ENCODE assay signal across 13 cellular contexts in the genomic region with DNA sequence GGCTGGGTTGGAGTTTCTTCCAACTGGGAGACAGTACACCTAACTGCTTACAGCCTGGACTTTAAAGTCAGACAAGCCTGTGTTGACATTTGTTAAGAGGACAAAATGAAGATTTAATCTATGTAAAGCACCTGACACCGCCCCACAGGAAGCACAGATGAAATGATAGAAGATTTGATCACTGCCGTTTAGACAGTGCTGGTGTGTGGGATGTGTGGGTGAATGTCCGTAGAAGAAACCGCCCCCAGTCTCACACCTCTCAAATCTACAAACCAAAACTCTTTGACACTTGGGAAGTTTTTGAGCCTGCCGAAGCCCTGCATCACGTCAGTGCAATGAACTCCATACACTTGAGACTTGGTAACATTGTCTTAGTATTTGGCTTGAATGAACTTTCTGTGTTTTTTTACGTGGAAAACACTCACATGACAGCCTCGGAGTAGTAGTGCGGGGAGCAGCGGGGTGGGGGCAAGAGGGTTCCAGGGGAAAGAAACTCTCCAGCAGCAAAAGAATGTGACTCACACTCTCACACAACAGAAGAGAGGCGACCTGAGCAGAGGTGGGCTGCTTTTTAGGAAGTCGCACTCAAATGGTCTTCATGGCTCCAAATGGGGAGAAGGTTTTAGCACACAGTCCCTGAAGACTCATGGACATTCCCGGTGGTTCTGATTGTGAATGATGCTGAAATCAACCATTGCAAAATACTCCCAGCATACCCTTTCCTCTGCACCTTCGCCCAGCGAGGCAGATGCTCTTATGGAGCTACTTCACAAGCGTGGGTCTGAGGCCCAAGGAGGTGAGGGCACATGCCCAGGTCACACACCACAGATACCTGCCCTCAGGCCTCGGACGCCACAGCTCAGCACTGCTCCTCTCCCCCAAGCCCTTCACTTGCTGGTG.
A peak's percentile ranks its signal among the peaks of the same experiment; 100 is the strongest.
DNase-seq lines count a peak whose midpoint lies in the region; ATAC-seq, FAIRE-seq and TF ChIP-seq lines count a peak whose summit lies in the region.
"Had no signal": no experiment of that assay in that cellular context is flagged by ENCODE, and none has a peak within 500 bp of the region (broad histone marks: within the 10 kb centered on the region; RNA-seq: fewer than 3 reads in every experiment).

No MANE protein-coding gene starts in this region.

- peak overlapping the region in 6 of 7 donors; percentile 53 to 91 (median 74) for H3K27ac Mint-ChIP-seq in CD4-positive, alpha-beta memory T cell
- H3K27ac Mint-ChIP-seq in natural killer cell = no peak overlapping the region
- no peak overlapping the region for H3K27ac Mint-ChIP-seq in Calu3 (ENCODE audit: unreplicated experiment)

- CTCF ChIA-PET in CD4-positive, alpha-beta memory T cell (lab: Charles Lee; ENCODE audit: partially characterized antibody) = no interaction called here
- CTCF ChIA-PET in Calu3 (lab: Charles Lee) = no interaction called here

- peak overlapping the region; percentile 41 to 86 (median 70) for H3K4me3 Mint-ChIP-seq in CD4-positive, alpha-beta memory T cell
- H3K4me3 Mint-ChIP-seq in natural killer cell (no peak overlapping the region), Calu3 (ENCODE audit: low read depth, unreplicated experiment) (no peak overlapping the region)

- no TSS peak for BruUV-seq in Calu3 (replicated peaks; lab: Mats Ljungman, UMichigan)

- H3K4me1 ChIP-seq in CD4-positive, alpha-beta memory T cell (ENCODE audit: insufficient read depth, low read length) = peaks cover 37% of the 10 kb centered on the region

- no peak overlapping the region for H3K4me3 ChIP-seq in CD4-positive, alpha-beta memory T cell (ENCODE audit: low read length in 2 of 2)

- POLR2A ChIA-PET in CD4-positive, alpha-beta memory T cell (lab: Charles Lee; ENCODE audit: partially characterized antibody) = no interaction called here

- peak; percentile 57 for FAIRE-seq in GM19239 (lab: Jason Lieb, UNC)

- TF ChIP-seq CTCF in natural killer cell (IDR thresholded peaks at IDR 0.05) = no peak
- no peak for TF ChIP-seq CTCF in Calu3 (IDR thresholded peaks at IDR 0.05; ENCODE audit: unreplicated experiment)
- no peak for TF ChIP-seq CTCF in omental fat pad (IDR thresholded peaks at IDR 0.05)

- no peaks in the 10 kb centered on the region for H3K9me3 ChIP-seq in CD4-positive, alpha-beta memory T cell (ENCODE audit: control insufficient read depth in 1 of 2, low read length in 2 of 2)

- no peak overlapping the region for H3K27ac ChIP-seq in CD4-positive, alpha-beta memory T cell (ENCODE audit: low read depth, low read length)

- H3K36me3 ChIP-seq in CD4-positive, alpha-beta memory T cell (ENCODE audit: insufficient read depth, low read length) = no peaks in the 10 kb centered on the region

- no peaks in the 10 kb centered on the region for H3K9me3 Mint-ChIP-seq in CD4-positive, alpha-beta memory T cell
- H3K9me3 Mint-ChIP-seq in natural killer cell (no peaks in the 10 kb centered on the region), Calu3 (ENCODE audit: low read depth, unreplicated experiment) (no peaks in the 10 kb centered on the region)

- no peaks in the 10 kb centered on the region for H3K36me3 Mint-ChIP-seq in CD4-positive, alpha-beta memory T cell
- no peaks in the 10 kb centered on the region for H3K36me3 Mint-ChIP-seq in natural killer cell
- H3K36me3 Mint-ChIP-seq in Calu3 (ENCODE audit: insufficient read depth, unreplicated experiment) = no peaks in the 10 kb centered on the region

- DNase-seq in CD4-positive, alpha-beta memory T cell = peak in 2 of 5 donors; percentile 17 to 24
- no peak for DNase-seq in GM19239 (ENCODE audit: insufficient read length, low spot score)
- DNase-seq in activated T-cell treated with anti-CD3 and anti-CD28 coated beads, Interleukin-2, amount 50 U/mL, for 48 hours = peak; percentile 25 to 34
- no peak for DNase-seq in natural killer cell
- no peak for DNase-seq in germinal center (ENCODE audit: low spot score)
- DNase-seq in Ammon's horn (ENCODE audit: low spot score) = no peak
- DNase-seq in Calu3 = no peak
- DNase-seq in omental fat pad (ENCODE audit: low spot score) = no peak
- DNase-seq: aorta, foreskin fibroblast, MM.1S, NCI-H2171 had no signal

- intact Hi-C loops in CD4-positive, alpha-beta memory T cell (cut with micrococcal nuclease) = no loop called here
- intact Hi-C loops in natural killer cell (cut with micrococcal nuclease) = no loop called here
- intact Hi-C loops in Calu3 (cut with micrococcal nuclease; ENCODE audit: unreplicated experiment) = no loop called here

- no peaks in the 10 kb centered on the region for H3K27me3 ChIP-seq in CD4-positive, alpha-beta memory T cell (ENCODE audit: insufficient read depth, low read length)

- H3K27me3 Mint-ChIP-seq in CD4-positive, alpha-beta memory T cell = peaks cover 0 to 1% of the 10 kb centered on the region in 2 donors
- H3K27me3 Mint-ChIP-seq in natural killer cell (ENCODE audit: low read depth in 2 of 2) = peaks cover 4 to 15% of the 10 kb centered on the region in 2 donors
- no peaks in the 10 kb centered on the region for H3K27me3 Mint-ChIP-seq in Calu3 (ENCODE audit: unreplicated experiment)

- ATAC-seq in natural killer cell = peak; percentile 46 to 88 (median 78)
- ATAC-seq in omental fat pad (ENCODE audit: low FRiP score) = no peak
- ATAC-seq: HCT116 had no signal

- H3K4me1 Mint-ChIP-seq in CD4-positive, alpha-beta memory T cell = peaks cover 0 to 42% (median 25%) of the 10 kb centered on the region in 4 donors
- H3K4me1 Mint-ChIP-seq in natural killer cell = peaks cover 23 to 34% of the 10 kb centered on the region in 2 donors
- peaks cover 27% of the 10 kb centered on the region for H3K4me1 Mint-ChIP-seq in Calu3 (ENCODE audit: low read depth, unreplicated experiment)

Comparison
In these comparisons a context has a peak if more than half of its experiments do, and no peak if none do; other contexts are left out.
1. DNase-seq: peak in activated T-cell treated with anti-CD3 and anti-CD28 coated beads, Interleukin-2, amount 50 U/mL, for 48 hours (2 of 2); none in GM19239 (single experiment), natural killer cell (single experiment), germinal center (single experiment), Ammon's horn (single experiment), Calu3 (single experiment) and omental fat pad (single experiment).
2. H3K27ac Mint-ChIP-seq: peak in CD4-positive, alpha-beta memory T cell (6 of 7); none in natural killer cell (0 of 2) and Calu3 (single experiment).
3. H3K4me3 Mint-ChIP-seq: peak in CD4-positive, alpha-beta memory T cell (8 of 8); none in natural killer cell (single experiment) and Calu3 (single experiment).